10 cellular contexts compared by ENCODE assay signal in the genomic region with DNA sequence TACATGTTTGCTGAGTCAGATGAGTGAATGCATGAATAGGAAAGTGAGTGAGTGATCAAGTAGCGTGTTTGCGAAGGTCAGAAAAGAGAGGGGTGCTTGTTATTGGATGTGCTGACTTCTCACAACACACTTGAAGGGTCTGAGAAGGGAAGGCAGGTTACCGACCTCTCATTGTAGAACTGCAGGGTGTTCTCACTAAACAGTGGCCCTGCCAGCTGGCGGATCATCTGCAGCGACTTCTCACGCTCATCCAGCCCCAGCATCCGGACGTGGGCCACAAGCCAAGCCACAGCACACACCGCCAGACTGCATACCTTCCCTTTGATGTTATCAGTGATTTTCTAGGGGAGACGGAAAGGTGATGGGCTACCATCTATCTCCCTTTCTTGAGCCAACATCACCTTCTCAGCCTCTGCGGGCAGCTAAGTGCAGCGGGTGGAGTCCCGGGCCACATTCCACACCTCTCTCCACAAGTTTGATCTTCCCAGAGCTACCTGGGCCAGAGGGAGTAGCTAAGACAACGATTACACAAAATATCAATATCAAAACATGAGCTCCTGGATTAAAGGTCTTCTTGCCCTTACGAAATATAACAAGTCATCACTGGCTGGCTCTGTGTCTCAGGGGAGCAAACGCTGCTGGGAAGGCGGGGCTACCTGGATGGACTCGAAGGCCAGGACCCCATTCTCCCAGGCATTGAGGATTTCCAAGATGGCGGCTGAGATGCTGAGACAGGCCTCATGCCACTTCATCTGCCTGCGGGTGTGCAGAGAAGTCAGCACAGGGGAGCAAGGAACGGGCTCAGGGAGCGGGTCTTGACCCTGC. TPM values are rescaled to one million over a fixed set of nuclear protein-coding genes. Genes with fewer than 3 reads are reported as not detected.
DNase-seq lines count a peak whose midpoint lies in the region; ATAC-seq and TF ChIP-seq lines count a peak whose summit lies in the region.
"Had no signal": no experiment of that assay in that cellular context is flagged by ENCODE, and none has a peak within 500 bp of the region (broad histone marks: within the 10 kb centered on the region; RNA-seq: fewer than 3 reads in every experiment).

No MANE protein-coding gene starts in this region.

- H3K27me3 ChIP-seq in RWPE2 (ENCODE audit: insufficient read depth, poor library complexity, severe bottlenecking) = no peaks in the 10 kb centered on the region
- H3K27me3 ChIP-seq: heart left ventricle had no signal

- no peaks in the 10 kb centered on the region for H3K9me3 ChIP-seq in RWPE2 (ENCODE audit: severe bottlenecking)
- H3K9me3 ChIP-seq: heart left ventricle had no signal

- peaks cover 11 to 14% of the 10 kb centered on the region in 2 donors for H3K4me1 Mint-ChIP-seq in natural killer cell

- no peaks in the 10 kb centered on the region for H3K9me3 Mint-ChIP-seq in natural killer cell

- H3K27ac ChIP-seq in RWPE2 (ENCODE audit: poor library complexity, severe bottlenecking) (peak overlapping the region; percentile 93), substantia nigra (ENCODE audit: low read depth, low read length, poor library complexity, severe bottlenecking) (no peak overlapping the region)

- no peak overlapping the region for H3K4me3 Mint-ChIP-seq in natural killer cell

- DNase-seq in GM03348 (ENCODE audit: low spot score) = peak; percentile 2
- peak; percentile 83 for DNase-seq in RWPE2 (ENCODE audit: low spot score)
- DNase-seq in activated naive CD8-positive, alpha-beta T cell treated with anti-CD3 and anti-CD28 coated beads, Interleukin-2, amount 50 U/mL, for 16 hours (ENCODE audit: low read depth, low spot score) = peak; percentile 15
- DNase-seq in natural killer cell = no peak
- no peak for DNase-seq in substantia nigra (lab: John Stamatoyannopoulos, UW)

- peaks cover 51% of the 10 kb centered on the region for H3K4me1 ChIP-seq in RWPE2 (ENCODE audit: insufficient read depth, poor library complexity, severe bottlenecking)

- no peaks in the 10 kb centered on the region for H3K27me3 Mint-ChIP-seq in natural killer cell (ENCODE audit: low read depth in 2 of 2)

- no peak overlapping the region for H3K27ac Mint-ChIP-seq in natural killer cell

- intact Hi-C loops in natural killer cell (cut with micrococcal nuclease) = no loop called here

- H3K4me3 ChIP-seq in RWPE2 (ENCODE audit: severe bottlenecking) = no peak overlapping the region
- H3K4me3 ChIP-seq: heart left ventricle had no signal

- peak; percentile 11 for ATAC-seq in RWPE2 (ENCODE audit: low read depth)
- peak in 2 of 3 donors; percentile 5 to 12 for ATAC-seq in natural killer cell
- no peak for ATAC-seq in HG03108 (IDR thresholded peaks at IDR 0.05; ENCODE audit: unreplicated experiment)
- ATAC-seq in GM18861 (IDR thresholded peaks at IDR 0.05; ENCODE audit: unreplicated experiment) = no peak
- ATAC-seq in HG02973 (IDR thresholded peaks at IDR 0.05; ENCODE audit: unreplicated experiment) = no peak

- TF ChIP-seq CTCF in RWPE2 (IDR thresholded peaks at IDR 0.05; ENCODE audit: poor library complexity, severe bottlenecking) (no peak), natural killer cell (IDR thresholded peaks at IDR 0.05) (no peak)

- peaks cover 67% of the 10 kb centered on the region for H3K36me3 ChIP-seq in RWPE2 (ENCODE audit: low read depth)

- H3K36me3 Mint-ChIP-seq in natural killer cell = peaks cover 12% of the 10 kb centered on the region

RNA-seq across cellular contexts. Expression of a gene that starts 11.0 kb away (rescaled TPM):
- not detected for total RNA-seq in natural killer cell
- total RNA-seq: temporal lobe had no signal

RNA-seq across cellular contexts. Expression of a gene that starts 28.0 kb away (rescaled TPM):
- 100 to 1,000 TPM; 115 to 141 (median 126) TPM for total RNA-seq in natural killer cell

RNA-seq across cellular contexts. Expression of a gene that starts 36.6 kb away (rescaled TPM):
- total RNA-seq in natural killer cell = 10 to 100 TPM; 40.8 to 55.7 (median 42.3) TPM

RNA-seq across cellular contexts. Expression of a gene that starts 45.6 kb away (rescaled TPM):
- 10 to 100 TPM; 66.1 to 83.8 (median 78.9) TPM for total RNA-seq in natural killer cell

Comparison
In these comparisons a context has a peak if more than half of its experiments do, and no peak if none do; other contexts are left out.
1. DNase-seq: peak in GM03348 (single experiment), RWPE2 (single experiment) and activated naive CD8-positive, alpha-beta T cell treated with anti-CD3 and anti-CD28 coated beads, Interleukin-2, amount 50 U/mL, for 16 hours (single experiment); none in natural killer cell (single experiment) and substantia nigra (0 of 49).
2. ATAC-seq: peak in RWPE2 (single experiment) and natural killer cell (2 of 3); none in HG03108 (single experiment), GM18861 (single experiment) and HG02973 (single experiment).